Comparison of ENCODE assay signal across 8 cellular contexts in genomic region chr6:41894366-41895299, GRCh38. TPM values are rescaled to one million over a fixed set of nuclear protein-coding genes. Genes with fewer than 3 reads are reported as not detected.
DNase-seq lines count a peak whose midpoint lies in the region; ATAC-seq and TF ChIP-seq lines count a peak whose summit lies in the region.

No MANE protein-coding gene starts in this region.

- TF ChIP-seq CTCF in WERI-Rb-1 (IDR thresholded peaks at IDR 0.05; ENCODE audit: low read depth, low read length) (no peak), foreskin keratinocyte (conservative IDR thresholded peaks at IDR 0.05) (no peak)

- H2BK12ac ChIP-seq in trophoblast cell (ENCODE audit: low read length): no peak overlapping the region

- H3K23ac ChIP-seq in trophoblast cell (ENCODE audit: low read length): no peak overlapping the region

- H3K79me2 ChIP-seq in trophoblast cell (ENCODE audit: control insufficient read depth, insufficient read depth, low read length, poor library complexity): no peaks in the 10 kb centered on the region

- peak overlapping the region; percentile 1 for H4K8ac ChIP-seq in trophoblast cell (ENCODE audit: low read depth, low read length)

- peak overlapping the region; percentile 45 for H4K91ac ChIP-seq in trophoblast cell (ENCODE audit: low read depth, low read length)

- DNase-seq in Daoy (ENCODE audit: low read depth) (peak; percentile 34), HK-2 (ENCODE audit: unreplicated experiment) (peak; percentile 12), WERI-Rb-1 (peak; percentile 64), foreskin keratinocyte (no peak), trophoblast cell (peak in 1 of 2 donors; percentile 3), LoVo (ENCODE audit: low spot score) (no peak), AG08395 (ENCODE audit: low spot score) (no peak)

- peak; percentile 27 for ATAC-seq in GM21360 (IDR thresholded peaks at IDR 0.05; ENCODE audit: unreplicated experiment)
- ATAC-seq in foreskin keratinocyte: peak; percentile 42

- peak overlapping the region; percentile 9 for H4K12ac ChIP-seq in trophoblast cell (ENCODE audit: low read depth, low read length)

- peak overlapping the region; percentile 87 for H3K4me2 ChIP-seq in trophoblast cell (ENCODE audit: low read length)

- peak overlapping the region; percentile 97 for H3K27ac ChIP-seq in WERI-Rb-1
- no peak overlapping the region for H3K27ac ChIP-seq in foreskin keratinocyte
- H3K27ac ChIP-seq in trophoblast cell (ENCODE audit: low read depth, low read length): no peak overlapping the region

- H2AFZ ChIP-seq in trophoblast cell (ENCODE audit: insufficient read depth, low read length, poor library complexity): peak overlapping the region; percentile 37

- H3K18ac ChIP-seq in trophoblast cell (ENCODE audit: low read length): no peak overlapping the region

- H3K79me1 ChIP-seq in trophoblast cell (ENCODE audit: low read length): peaks cover 5% of the 10 kb centered on the region

- H3K9ac ChIP-seq in trophoblast cell (ENCODE audit: low read length): peak overlapping the region; percentile 6

- H3K27me3 ChIP-seq in WERI-Rb-1 (ENCODE audit: insufficient read depth, low read depth, severe bottlenecking): no peaks in the 10 kb centered on the region
- no peaks in the 10 kb centered on the region for H3K27me3 ChIP-seq in foreskin keratinocyte
- H3K27me3 ChIP-seq in trophoblast cell (ENCODE audit: insufficient read depth, low read length): no peaks in the 10 kb centered on the region

- H3K4me1 ChIP-seq in foreskin keratinocyte: peaks cover 3% of the 10 kb centered on the region
- peaks cover 0 to 7% of the 10 kb centered on the region in 2 experiments for H3K4me1 ChIP-seq in trophoblast cell (ENCODE audit: control insufficient read depth in 1 of 2, insufficient read depth in 2 of 2, low read length in 2 of 2)

- peak overlapping the region; percentile 6 for H3K4ac ChIP-seq in trophoblast cell (ENCODE audit: low read depth, low read length)

- H2BK120ac ChIP-seq in trophoblast cell (ENCODE audit: insufficient read depth, low read length, poor library complexity): peak overlapping the region; percentile 20

- WGBS in trophoblast cell (ENCODE audit: extremely low coverage, insufficient coverage, insufficient read length): no CpG with 5 or more reads among the region's 56 CpGs

- H3K36me3 ChIP-seq in WERI-Rb-1 (peaks cover 19% of the 10 kb centered on the region), trophoblast cell (ENCODE audit: control insufficient read depth in 1 of 2, insufficient read depth in 2 of 2, low read length in 2 of 2) (peaks cover 0 to 1% of the 10 kb centered on the region in 2 experiments)

- H2AK5ac ChIP-seq in trophoblast cell (ENCODE audit: low read length): no peak overlapping the region

- H3K4me3 ChIP-seq in WERI-Rb-1 (ENCODE audit: low read depth, low read length) (peak overlapping the region; percentile 59), trophoblast cell (ENCODE audit: low read depth, low read length) (peak overlapping the region; percentile 89)

- H2BK5ac ChIP-seq in trophoblast cell (ENCODE audit: low read depth, low read length, poor library complexity): no peak overlapping the region

- H3K14ac ChIP-seq in trophoblast cell (ENCODE audit: low read length): peak overlapping the region; percentile 5

- H3K9me3 ChIP-seq in WERI-Rb-1 (ENCODE audit: severe bottlenecking) (no peaks in the 10 kb centered on the region), trophoblast cell (ENCODE audit: insufficient read depth, low read depth, low read length) (no peaks in the 10 kb centered on the region)

RNA-seq across cellular contexts. Expression of gene USP49, which starts 0.5 kb away (rescaled TPM):
- total RNA-seq in Daoy (2014; rRNA removed; shearing (Covaris generic)): 0.83 and 3.9 TPM in 2 replicates
- total RNA-seq in foreskin keratinocyte: 1.1 and 1.3 TPM in 2 replicates
- polyA plus RNA-seq in foreskin keratinocyte: 0.27 and 0.35 TPM in 2 replicates
- polyA plus RNA-seq in trophoblast cell (2013): 3.4 TPM in 2 replicates

RNA-seq across cellular contexts. Expression of gene MED20, which starts 26.3 kb away (rescaled TPM):
- 32.1 and 45.1 TPM in 2 replicates for total RNA-seq in Daoy (2014; rRNA removed; shearing (Covaris generic))
- 30.2 and 33.2 TPM in 2 replicates for total RNA-seq in foreskin keratinocyte
- 16.3 and 17.5 TPM in 2 replicates for polyA plus RNA-seq in foreskin keratinocyte
- polyA plus RNA-seq in trophoblast cell (2013): 17.8 and 19.4 TPM in 2 replicates

RNA-seq across cellular contexts. Expression of gene BYSL, which starts 26.7 kb away (rescaled TPM):
- total RNA-seq in Daoy (2014; rRNA removed; shearing (Covaris generic)): 35.4 and 42.4 TPM in 2 replicates
- total RNA-seq in foreskin keratinocyte: 29.2 and 35.2 TPM in 2 replicates
- polyA plus RNA-seq in foreskin keratinocyte: 34.8 and 39.2 TPM in 2 replicates
- polyA plus RNA-seq in trophoblast cell (2013): 23.5 and 24.5 TPM in 2 replicates

RNA-seq across cellular contexts. Expression of gene CCND3, which starts 47.0 kb away (rescaled TPM):
- total RNA-seq in Daoy (2014; rRNA removed; shearing (Covaris generic)): 43.3 and 51.6 TPM in 2 replicates
- 67.5 and 73.4 TPM in 2 replicates for total RNA-seq in foreskin keratinocyte
- polyA plus RNA-seq in foreskin keratinocyte: 77.0 and 78.6 TPM in 2 replicates
- 46.7 and 49.4 TPM in 2 replicates for polyA plus RNA-seq in trophoblast cell (2013)

Comparison
In these comparisons a context has a peak if more than half of its experiments do, and no peak if none do; other contexts are left out.
1. DNase-seq: peak in Daoy (single experiment), HK-2 (single experiment) and WERI-Rb-1 (single experiment); none in foreskin keratinocyte (0 of 2), LoVo (single experiment) and AG08395 (single experiment).